8 cellular contexts compared by ENCODE assay signal in genomic region chr14:50830044-50830931, GRCh38. TPM values are rescaled to one million over a fixed set of nuclear protein-coding genes. Genes with fewer than 3 reads are reported as not detected.
A peak's percentile ranks its signal among the peaks of the same experiment; 100 is the strongest.
DNase-seq lines count a peak whose midpoint lies in the region; FAIRE-seq and TF ChIP-seq lines count a peak whose summit lies in the region.

No MANE protein-coding gene starts in this region.

- H3K9me3 ChIP-seq in WERI-Rb-1 (ENCODE audit: severe bottlenecking) = no peaks in the 10 kb centered on the region
- H3K9me3 ChIP-seq in kidney (ENCODE audit: control insufficient read depth in 1 of 2, low read length in 2 of 2) = no peaks in the 10 kb centered on the region

- no peak overlapping the region for H3K9ac ChIP-seq in kidney (ENCODE audit: low read length in 2 of 2)

- intact Hi-C loops in kidney (cut with DNase I) = no loop called here

- H3K27ac ChIP-seq in WERI-Rb-1 (peak overlapping the region; percentile 96), kidney (ENCODE audit: low read depth in 2 of 2, low read length in 2 of 2) (peak overlapping the region in 1 of 2 donors; percentile 80)

- H3K36me3 ChIP-seq in WERI-Rb-1 (peaks cover 14% of the 10 kb centered on the region), bronchial epithelial cell (ENCODE audit: control insufficient read depth, insufficient read depth, low read length) (peaks cover 2% of the 10 kb centered on the region), kidney (ENCODE audit: control insufficient read depth in 1 of 2, insufficient read depth in 2 of 2, low read length in 2 of 2) (no peaks in the 10 kb centered on the region)

- H3K4me3 ChIP-seq in HFF-Myc (replicated peaks; ENCODE audit: low read depth, low read length) = peak overlapping the region; percentile 69
- peak overlapping the region; percentile 90 for H3K4me3 ChIP-seq in WERI-Rb-1 (ENCODE audit: low read depth, low read length)
- H3K4me3 ChIP-seq in bronchial epithelial cell (ENCODE audit: low read depth, low read length) = peak overlapping the region; percentile 73
- H3K4me3 ChIP-seq in kidney (ENCODE audit: low read length in 2 of 2) = peak overlapping the region; percentile 50 to 59

- H3K27me3 ChIP-seq in WERI-Rb-1 (ENCODE audit: insufficient read depth, low read depth, severe bottlenecking) = no peaks in the 10 kb centered on the region
- H3K27me3 ChIP-seq in bronchial epithelial cell (ENCODE audit: control insufficient read depth, insufficient read depth, low read length) = no peaks in the 10 kb centered on the region

- DNase-seq in GM10266 (ENCODE audit: extremely low spot score) (peak; percentile 80), HFF-Myc (ENCODE audit: extremely low read depth, low read depth) (no peak), MV-4-11 (lab: John Stamatoyannopoulos, UW) (peak; percentile 31), WERI-Rb-1 (peak; percentile 57), bronchial epithelial cell (ENCODE audit: low read depth) (peak; percentile 38), kidney (peak; percentile 85), OCI-M2 (lab: John Stamatoyannopoulos, UW; ENCODE audit: unreplicated experiment) (no peak)
- DNase-seq in stimulated activated CD4-positive, alpha-beta T cell treated with anti-CD3 and anti-CD28 coated beads, Interleukin-15, amount 100 ng/mL, for 1 hour (ENCODE audit: low read depth in 1 of 2, low spot score in 1 of 2) = peak; percentile 31 to 59

- TF ChIP-seq CTCF in GM10266 (IDR thresholded peaks at IDR 0.05; ENCODE audit: control insufficient read depth, insufficient read depth, low read depth, missing control alignments) (no peak), HFF-Myc (IDR thresholded peaks at IDR 0.05; ENCODE audit: low read depth, low read length, missing control alignments) (no peak), WERI-Rb-1 (IDR thresholded peaks at IDR 0.05; ENCODE audit: low read depth, low read length) (no peak), bronchial epithelial cell (IDR thresholded peaks at IDR 0.05; ENCODE audit: insufficient read depth, low read length, severe bottlenecking) (no peak), kidney (IDR thresholded peaks at IDR 0.05; ENCODE audit: borderline replicate concordance, extremely low read depth, insufficient read depth) (no peak)

- FAIRE-seq in bronchial epithelial cell (lab: Jason Lieb, UNC) (no peak), kidney (lab: Jason Lieb, UNC) (no peak)

- H3K4me1 ChIP-seq in kidney (ENCODE audit: control insufficient read depth in 1 of 2, insufficient read depth in 1 of 2, low read depth in 1 of 2, low read length in 2 of 2) = peaks cover 0 to 8% of the 10 kb centered on the region in 2 donors

RNA-seq across cellular contexts. Expression of gene NIN, which starts 0.7 kb away (rescaled TPM):
- total RNA-seq in bronchial epithelial cell = 16.8 and 26.8 TPM in 2 replicates
- 40.0 TPM for total RNA-seq in kidney
- polyA plus RNA-seq in kidney (ENCODE audit: insufficient read depth, low read depth, low replicate concordance) = 3.6 TPM

RNA-seq across cellular contexts. Expression of gene ABHD12B, which starts 41.6 kb away (rescaled TPM):
- not detected in 2 replicates for total RNA-seq in bronchial epithelial cell
- total RNA-seq in kidney = not detected
- polyA plus RNA-seq in kidney (ENCODE audit: insufficient read depth, low read depth, low replicate concordance) = 0.88 TPM

Comparison
In these comparisons a context has a peak if more than half of its experiments do, and no peak if none do; other contexts are left out.
1. DNase-seq: peak in GM10266 (single experiment), MV-4-11 (single experiment), WERI-Rb-1 (single experiment), bronchial epithelial cell (single experiment), kidney (single experiment) and stimulated activated CD4-positive, alpha-beta T cell treated with anti-CD3 and anti-CD28 coated beads, Interleukin-15, amount 100 ng/mL, for 1 hour (2 of 2); none in HFF-Myc (single experiment) and OCI-M2 (single experiment).
2. Peak in every context shown above with its lines, with median percentiles within 50 percentile points of each other: H3K4me3 ChIP-seq.